Comparison of ENCODE assay signal across 1 cellular context in genomic region chr1:1000357-1001056, GRCh38.
TF ChIP-seq lines count a peak whose summit lies in the region.

No MANE protein-coding gene starts in this region.

TF ChIP-seq in HepG2, 621 proteins besides CTCF, POLR2A, EP300 and RAD21 (continued from another document and continues in another):
- TF ChIP-seq THAP9 (CRISPR knock-in tag; IDR thresholded peaks at IDR 0.05; ENCODE audit: borderline replicate concordance) (no peak; the same call in 1 of the 2 replicates), KDM6A (CRISPR knock-in tag; IDR thresholded peaks at IDR 0.05; ENCODE audit: low read depth) (no peak), ZNF614 (CRISPR knock-in tag; IDR thresholded peaks at IDR 0.05; ENCODE audit: borderline replicate concordance) (peak; percentile 76; the same call in 1 of the 2 replicates), ZNF841 (CRISPR knock-in tag; IDR thresholded peaks at IDR 0.05; ENCODE audit: borderline replicate concordance) (no peak), DNMT3B (CRISPR knock-in tag; conservative IDR thresholded peaks at IDR 0.05) (no peak), POLR2AphosphoS5 (IDR thresholded peaks at IDR 0.05; ENCODE audit: low read depth, low read length) (peak; percentile 62), HMGA1 (CRISPR knock-in tag; conservative IDR thresholded peaks at IDR 0.05) (no peak), ZNF224 (CRISPR knock-in tag; IDR thresholded peaks at IDR 0.05) (no peak), POGK (CRISPR knock-in tag; conservative IDR thresholded peaks at IDR 0.05) (peak; percentile 92), ZNF354B (CRISPR knock-in tag; IDR thresholded peaks at IDR 0.05) (no peak), THAP7 (CRISPR knock-in tag; IDR thresholded peaks at IDR 0.05) (peak; percentile 48; the same call in 1 of the 2 replicates), CHD2 (IDR thresholded peaks at IDR 0.05; ENCODE audit: low read depth, low read length) (no peak), GATA4 (IDR thresholded peaks at IDR 0.05; ENCODE audit: borderline replicate concordance, low read depth) (no peak), ZNF546 (CRISPR knock-in tag; conservative IDR thresholded peaks at IDR 0.05) (0 out of 2 replicates have a peak, but pooled peaks have one; percentile 80), SRSF4 (IDR thresholded peaks at IDR 0.05; ENCODE audit: low read depth, low read length, poor library complexity, severe bottlenecking) (no peak), PTBP1 (IDR thresholded peaks at IDR 0.05; ENCODE audit: low read depth, low read length, poor library complexity, severe bottlenecking) (peak; percentile 56), SATB2 (CRISPR knock-in tag; IDR thresholded peaks at IDR 0.05) (peak; percentile 69), SNAPC2 (CRISPR knock-in tag; IDR thresholded peaks at IDR 0.05) (peak; percentile 33; the same call in 1 of the 2 replicates), NR2C2 (CRISPR knock-in tag; IDR thresholded peaks at IDR 0.05; ENCODE audit: borderline replicate concordance) (peak; percentile 76), ZGPAT (CRISPR knock-in tag; IDR thresholded peaks at IDR 0.05) (peak; percentile 97), JUNB (CRISPR knock-in tag; IDR thresholded peaks at IDR 0.05; ENCODE audit: borderline replicate concordance) (no peak), NFKB2 (CRISPR knock-in tag; IDR thresholded peaks at IDR 0.05; ENCODE audit: borderline replicate concordance) (peak; percentile 77), ZNF274 (CRISPR knock-in tag; IDR thresholded peaks at IDR 0.05) (peak; percentile 66; the same call in 1 of the 2 replicates), SOX13 (IDR thresholded peaks at IDR 0.05) (no peak), SOX13 (CRISPR knock-in tag; conservative IDR thresholded peaks at IDR 0.05 in 1 of 2, IDR thresholded peaks at IDR 0.05 in 1 of 2) (peak in 1 of 2 experiments; percentile 29; a peak in 1 of 4 replicates), ZBTB3 (CRISPR knock-in tag; IDR thresholded peaks at IDR 0.05; ENCODE audit: borderline replicate concordance, low read depth) (0 out of 2 replicates have a peak, but pooled peaks have one; percentile 32), CBX5 (CRISPR knock-in tag; IDR thresholded peaks at IDR 0.05; ENCODE audit: borderline replicate concordance) (peak; percentile 37; the same call in 1 of the 2 replicates), MAX (IDR thresholded peaks at IDR 0.05) (no peak), GABPB1 (CRISPR knock-in tag; IDR thresholded peaks at IDR 0.05) (peak; percentile 88), ZSCAN31 (CRISPR knock-in tag; IDR thresholded peaks at IDR 0.05; ENCODE audit: low read depth) (peak; percentile 50; the same call in 1 of the 2 replicates), HNRNPH1 (optimal IDR thresholded peaks at IDR 0.05; ENCODE audit: low read depth, low read length) (no peak), ZNF33A (CRISPR knock-in tag; IDR thresholded peaks at IDR 0.05; ENCODE audit: borderline replicate concordance) (no peak), ZNF619 (CRISPR knock-in tag; IDR thresholded peaks at IDR 0.05) (0 out of 2 replicates have a peak, but pooled peaks have one; percentile 51), HINFP (CRISPR knock-in tag; IDR thresholded peaks at IDR 0.05; ENCODE audit: low read depth) (0 out of 2 replicates have a peak, but pooled peaks have one; percentile 74), TOPORS (CRISPR knock-in tag; IDR thresholded peaks at IDR 0.05) (peak; percentile 30; the same call in 1 of the 2 replicates), HOXA7 (CRISPR knock-in tag; IDR thresholded peaks at IDR 0.05) (no peak), ZNF205 (CRISPR knock-in tag; IDR thresholded peaks at IDR 0.05) (no peak; the same call in 1 of the 2 replicates), DZIP1 (CRISPR knock-in tag; IDR thresholded peaks at IDR 0.05) (peak; percentile 49; the same call in 1 of the 2 replicates), NCOA1 (CRISPR knock-in tag; IDR thresholded peaks at IDR 0.05) (peak; percentile 34; the same call in 1 of the 2 replicates), MTERF4 (CRISPR knock-in tag; IDR thresholded peaks at IDR 0.05) (no peak), THAP11 (CRISPR knock-in tag; IDR thresholded peaks at IDR 0.05) (peak; percentile 73), NKX3-1 (CRISPR knock-in tag; IDR thresholded peaks at IDR 0.05) (peak; percentile 19; the same call in 1 of the 2 replicates), ZBTB38 (CRISPR knock-in tag; IDR thresholded peaks at IDR 0.05) (no peak), GATAD2A (CRISPR knock-in tag; IDR thresholded peaks at IDR 0.05) (peak; percentile 79), HCFC1 (IDR thresholded peaks at IDR 0.05; ENCODE audit: low read depth, low read length) (no peak), HOXA3 (CRISPR knock-in tag; IDR thresholded peaks at IDR 0.05) (peak; percentile 100), CCDC6 (CRISPR knock-in tag; IDR thresholded peaks at IDR 0.05) (0 out of 2 replicates have a peak, but pooled peaks have one; percentile 66), ZBTB43 (CRISPR knock-in tag; conservative IDR thresholded peaks at IDR 0.05) (peak; percentile 34), SOX5 (CRISPR knock-in tag; IDR thresholded peaks at IDR 0.05; ENCODE audit: borderline replicate concordance) (peak; percentile 29), ZFX (CRISPR knock-in tag; IDR thresholded peaks at IDR 0.05; ENCODE audit: low read depth) (peak; percentile 94), ZNF772 (CRISPR knock-in tag; IDR thresholded peaks at IDR 0.05) (peak; percentile 74; the same call in 1 of the 2 replicates), SMARCE1 (IDR thresholded peaks at IDR 0.05; ENCODE audit: borderline replicate concordance) (no peak), RNF2 (conservative IDR thresholded peaks at IDR 0.05; ENCODE audit: low read depth) (peak; percentile 86), ZNF740 (CRISPR knock-in tag; IDR thresholded peaks at IDR 0.05) (no peak), ZNF414 (CRISPR knock-in tag; IDR thresholded peaks at IDR 0.05) (peak; percentile 83; the same call in 1 of the 2 replicates), ZNF234 (CRISPR knock-in tag; conservative IDR thresholded peaks at IDR 0.05) (peak; percentile 99)
